ENCODE assay signal across 1 cellular context in the genomic region with DNA sequence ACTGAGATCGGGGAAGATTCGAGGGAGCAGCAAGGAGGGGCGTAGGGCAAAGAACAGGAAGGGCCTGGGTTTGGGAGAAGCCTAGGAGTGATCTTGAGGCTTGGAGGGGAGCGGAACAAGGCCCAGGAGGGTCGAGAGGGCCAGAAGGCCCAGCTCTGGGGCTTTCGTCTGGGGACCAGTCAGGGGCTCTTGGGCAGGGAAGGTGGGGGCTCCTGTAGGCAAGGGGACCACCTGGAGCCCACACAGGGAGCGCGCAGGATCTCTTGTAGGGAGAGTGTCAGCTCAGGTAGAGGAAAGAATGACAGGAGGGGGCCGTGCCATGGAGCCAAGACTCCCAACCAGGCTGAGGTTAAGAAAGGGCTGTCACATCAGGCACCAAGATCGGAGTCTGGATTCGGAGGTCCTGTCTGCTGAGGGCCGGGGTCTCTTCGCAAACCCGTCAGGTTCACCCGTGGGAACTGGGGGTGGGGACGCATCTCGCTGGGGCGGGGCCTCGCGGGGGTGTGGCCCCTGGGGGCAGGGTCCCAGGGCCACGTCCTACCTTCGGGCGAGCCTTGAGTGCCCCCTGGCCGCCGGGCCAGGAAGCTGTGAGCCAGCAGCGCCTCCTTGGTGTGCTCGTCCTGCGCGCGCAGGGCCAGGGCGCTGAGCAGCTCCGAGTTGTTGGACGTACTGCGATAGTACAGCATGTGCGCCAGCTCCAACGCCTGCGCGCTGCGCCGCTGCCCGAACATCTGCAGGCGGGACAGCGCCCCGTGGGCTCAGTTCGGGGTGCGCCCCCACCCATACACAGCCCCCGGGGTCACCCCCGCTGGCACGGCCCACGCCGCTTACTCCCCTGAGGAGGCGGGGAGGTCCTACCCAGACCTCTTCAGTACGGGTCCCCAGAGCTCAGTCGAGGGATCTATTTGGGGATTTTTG.
TF ChIP-seq lines count a peak whose summit lies in the region.

No MANE protein-coding gene starts in this region.

TF ChIP-seq in SK-N-SH treated with all-trans-retinoic acid at 6 μM for 48 hours, 23 proteins besides CTCF, POLR2A, EP300 and RAD21 (continued from another document):
- TF ChIP-seq, protein P1, sequence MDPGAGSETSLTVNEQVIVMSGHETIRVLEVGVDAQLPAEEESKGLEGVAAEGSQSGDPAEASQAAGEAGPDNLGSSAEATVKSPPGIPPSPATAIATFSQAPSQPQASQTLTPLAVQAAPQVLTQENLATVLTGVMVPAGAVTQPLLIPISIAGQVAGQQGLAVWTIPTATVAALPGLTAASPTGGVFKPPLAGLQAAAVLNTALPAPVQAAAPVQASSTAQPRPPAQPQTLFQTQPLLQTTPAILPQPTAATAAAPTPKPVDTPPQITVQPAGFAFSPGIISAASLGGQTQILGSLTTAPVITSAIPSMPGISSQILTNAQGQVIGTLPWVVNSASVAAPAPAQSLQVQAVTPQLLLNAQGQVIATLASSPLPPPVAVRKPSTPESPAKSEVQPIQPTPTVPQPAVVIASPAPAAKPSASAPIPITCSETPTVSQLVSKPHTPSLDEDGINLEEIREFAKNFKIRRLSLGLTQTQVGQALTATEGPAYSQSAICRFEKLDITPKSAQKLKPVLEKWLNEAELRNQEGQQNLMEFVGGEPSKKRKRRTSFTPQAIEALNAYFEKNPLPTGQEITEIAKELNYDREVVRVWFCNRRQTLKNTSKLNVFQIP (CRISPR knock-in tag; IDR thresholded peaks at IDR 0.05; ENCODE audit: borderline replicate concordance, low read depth), result no peak
- TF ChIP-seq ZNF8 (CRISPR knock-in tag; IDR thresholded peaks at IDR 0.05) (no peak), ZFP30 (CRISPR knock-in tag; IDR thresholded peaks at IDR 0.05) (no peak), GLIS3 (CRISPR knock-in tag; IDR thresholded peaks at IDR 0.05) (no peak), ZNF70 (CRISPR knock-in tag; IDR thresholded peaks at IDR 0.05) (no peak), OSR1 (CRISPR knock-in tag; IDR thresholded peaks at IDR 0.05) (no peak)
